ENCODE assay signal across 28 cellular contexts in genomic region chr4:120005527-120005926, GRCh38.
DNase-seq lines count a peak whose midpoint lies in the region; ATAC-seq, FAIRE-seq and TF ChIP-seq lines count a peak whose summit lies in the region.
"Had no signal": no experiment of that assay in that cellular context is flagged by ENCODE, and none has a peak within 500 bp of the region (broad histone marks: within the 10 kb centered on the region; RNA-seq: fewer than 3 reads in every experiment).

No MANE protein-coding gene starts in this region.

- H3K27ac ChIP-seq in GM23338 (ENCODE audit: low read depth) (no peak overlapping the region), H1 (ENCODE audit: low read depth, low read length) (no peak overlapping the region), mesendoderm (ENCODE audit: low read depth, low read length) (no peak overlapping the region), endodermal cell (ENCODE audit: low read depth, low read length) (no peak overlapping the region)
- H3K27ac ChIP-seq: 22Rv1, BLaER1 had no signal

- H4K5ac ChIP-seq in H1 (ENCODE audit: insufficient read length, low read depth, low read length) (no peak overlapping the region), mesendoderm (ENCODE audit: low read length) (no peak overlapping the region)

- H2AK5ac ChIP-seq in H1 (ENCODE audit: low read depth, low read length): no peak overlapping the region
- H2AK5ac ChIP-seq in mesendoderm (ENCODE audit: low read length): no peak overlapping the region

- H3K79me2 ChIP-seq in GM23338 (replicated peaks; ENCODE audit: insufficient read depth): no peaks in the 10 kb centered on the region
- H3K79me2 ChIP-seq in H1 (ENCODE audit: control insufficient read depth in 1 of 2, insufficient read depth in 2 of 2, low read length in 2 of 2): no peaks in the 10 kb centered on the region
- H3K79me2 ChIP-seq in mesendoderm (ENCODE audit: control insufficient read depth, insufficient read depth, low read length): no peaks in the 10 kb centered on the region

- peaks cover 28% of the 10 kb centered on the region for H3K36me3 ChIP-seq in GM23338 (ENCODE audit: insufficient read depth)
- peaks cover 0 to 33% (median 12%) of the 10 kb centered on the region in 4 experiments; a peak in 4 of 8 replicates for H3K36me3 ChIP-seq in H1 (ENCODE audit: control insufficient read depth in 2 of 4, insufficient read depth in 4 of 4, low read length in 3 of 4)
- peaks cover 1% of the 10 kb centered on the region for H3K36me3 ChIP-seq in mesendoderm (ENCODE audit: control insufficient read depth, insufficient read depth, low read length)
- H3K36me3 ChIP-seq in endodermal cell (ENCODE audit: control insufficient read depth, insufficient read depth, low read length): no peaks in the 10 kb centered on the region
- H3K36me3 ChIP-seq: BE2C, BLaER1 had no signal

- TF ChIP-seq POLR2A in H1 (IDR thresholded peaks at IDR 0.05; ENCODE audit: control extremely low read depth in 1 of 2, low read depth in 2 of 2, low read length in 2 of 2): peak in 1 of 2 experiments; percentile 55; a peak in 1 of 3 replicates

- H2BK120ac ChIP-seq in H1 (replicated peaks; ENCODE audit: low read depth, low read length) (no peak overlapping the region), mesendoderm (ENCODE audit: low read depth, low read length) (no peak overlapping the region)

- ATAC-seq in GM23338 (peak; percentile 12; the same call in 2 of the 3 replicates), HG02970 (IDR thresholded peaks at IDR 0.05; ENCODE audit: low FRiP score, unreplicated experiment) (no peak)

- TF ChIP-seq CTCF in GM23338 (conservative IDR thresholded peaks at IDR 0.05; ENCODE audit: low read depth in 2 of 2) (no peak), H1 (IDR thresholded peaks at IDR 0.05; ENCODE audit: control extremely low read depth in 1 of 3, insufficient read depth in 1 of 3, low read depth in 1 of 3, low read length in 3 of 3) (no peak), endodermal cell (conservative IDR thresholded peaks at IDR 0.05) (no peak), GM10266 (IDR thresholded peaks at IDR 0.05; ENCODE audit: control insufficient read depth, insufficient read depth, low read depth, missing control alignments) (no peak)

- DNase-seq in GM23338 (ENCODE audit: low spot score) (no peak), NCI-H226 (peak; percentile 64), H1 (ENCODE audit: low read depth in 1 of 2, low spot score in 2 of 2) (no peak), mesendoderm (peak; percentile 31), 8988T (no peak), endodermal cell (no peak), GM10266 (ENCODE audit: extremely low spot score) (no peak)
- DNase-seq: ACHN; BE2C; C1 segment of cervical spinal cord; CD4-positive, alpha-beta memory T cell; CD4-positive, CD25-positive, alpha-beta regulatory T cell; CD8-positive, alpha-beta memory T cell; COR-L47; DMS 273 treated with DMSO at 0.1 percent for 48 hours; DMS153; DMS53; DMS79; DND-41; EL; GDM1 had no signal

- H3K79me1 ChIP-seq in H1 (ENCODE audit: low read depth, low read length) (no peaks in the 10 kb centered on the region), mesendoderm (ENCODE audit: low read length) (no peaks in the 10 kb centered on the region)

- H3K4ac ChIP-seq in H1 (replicated peaks; ENCODE audit: insufficient read length, low read depth, low read length): no peak overlapping the region
- no peak overlapping the region for H3K4ac ChIP-seq in mesendoderm (ENCODE audit: low read depth, low read length)

- H4K20me1 ChIP-seq in GM23338 (replicated peaks; ENCODE audit: insufficient read depth) (no peaks in the 10 kb centered on the region), H1 (replicated peaks in 1 of 2; ENCODE audit: control insufficient read depth in 1 of 2, insufficient read depth in 2 of 2, low read length in 2 of 2) (no peaks in the 10 kb centered on the region)
- H4K20me1 ChIP-seq: BLaER1 had no signal

- no peak for TF ChIP-seq EP300 in H1 (IDR thresholded peaks at IDR 0.05; ENCODE audit: borderline replicate concordance in 1 of 2, low read depth in 2 of 2, low read length in 2 of 2)

- H3K4me3 ChIP-seq in GM23338 (no peak overlapping the region), H1 (ENCODE audit: extremely low read depth in 1 of 4, insufficient read depth in 2 of 4, low read depth in 3 of 4, low read length in 4 of 4) (no peak overlapping the region), mesendoderm (ENCODE audit: low read length) (no peak overlapping the region), endodermal cell (ENCODE audit: low read length) (no peak overlapping the region)
- H3K4me3 ChIP-seq: BLaER1 had no signal

- no peak overlapping the region for H4K91ac ChIP-seq in H1 (replicated peaks; ENCODE audit: insufficient read length, low read length)

- H3K4me3 Mint-ChIP-seq in GM23338 (no peak overlapping the region), endodermal cell (no peak overlapping the region)
- H3K4me3 Mint-ChIP-seq: CD14-positive monocyte; CD4-positive, alpha-beta memory T cell; CD4-positive, CD25-positive, alpha-beta regulatory T cell; CD8-positive, alpha-beta memory T cell had no signal

- peaks cover 9% of the 10 kb centered on the region for H3K27me3 Mint-ChIP-seq in GM23338 (ENCODE audit: insufficient read depth, low read depth, poor library complexity)
- H3K27me3 Mint-ChIP-seq in endodermal cell (ENCODE audit: insufficient read depth): peaks cover 27% of the 10 kb centered on the region
- H3K27me3 Mint-ChIP-seq: CD4-positive, CD25-positive, alpha-beta regulatory T cell had no signal

- no peak overlapping the region for H3K14ac ChIP-seq in H1 (ENCODE audit: insufficient read length)

- H2AFZ ChIP-seq in GM23338: no peak overlapping the region
- no peak overlapping the region for H2AFZ ChIP-seq in H1 (ENCODE audit: low read length)

- H3F3A ChIP-seq in GM23338 (replicated peaks; ENCODE audit: low read depth): peaks cover 21% of the 10 kb centered on the region

- H2BK5ac ChIP-seq in H1 (ENCODE audit: low read depth, low read length) (no peak overlapping the region), mesendoderm (ENCODE audit: low read length) (no peak overlapping the region)

- TF ChIP-seq RAD21 in H1 (IDR thresholded peaks at IDR 0.05 in 1 of 2, conservative IDR thresholded peaks at IDR 0.05 in 1 of 2; ENCODE audit: low read depth in 2 of 2, low read length in 2 of 2): no peak

- H3K18ac ChIP-seq in H1 (ENCODE audit: extremely low read depth, low read length): no peak overlapping the region
- H3K18ac ChIP-seq in mesendoderm (ENCODE audit: low read length): no peak overlapping the region

- no peak overlapping the region for H4K8ac ChIP-seq in H1 (ENCODE audit: extremely low read depth, insufficient read depth, low read length)
- H4K8ac ChIP-seq in mesendoderm (ENCODE audit: low read depth, low read length): no peak overlapping the region

- H2BK20ac ChIP-seq in H1 (ENCODE audit: low read length): no peak overlapping the region

- H3K27ac Mint-ChIP-seq in GM23338 (no peak overlapping the region), endodermal cell (no peak overlapping the region)
- H3K27ac Mint-ChIP-seq: CD14-positive monocyte; CD4-positive, alpha-beta memory T cell; CD4-positive, CD25-positive, alpha-beta regulatory T cell; CD8-positive, alpha-beta memory T cell had no signal

- no peaks in the 10 kb centered on the region for H3K23me2 ChIP-seq in H1 (ENCODE audit: low read depth, low read length)

- peaks cover 48% of the 10 kb centered on the region; the same call in 2 of the 3 replicates for H3K36me3 Mint-ChIP-seq in GM23338 (ENCODE audit: low read depth)
- H3K36me3 Mint-ChIP-seq in endodermal cell (ENCODE audit: low read depth): peaks cover 30% of the 10 kb centered on the region
- H3K36me3 Mint-ChIP-seq: CD14-positive monocyte; CD4-positive, alpha-beta memory T cell; CD4-positive, CD25-positive, alpha-beta regulatory T cell; CD8-positive, alpha-beta memory T cell had no signal

- H3K23ac ChIP-seq in H1 (ENCODE audit: insufficient read length) (no peak overlapping the region), mesendoderm (ENCODE audit: low read length) (no peak overlapping the region)

- H3K56ac ChIP-seq in H1 (replicated peaks; ENCODE audit: insufficient read length, low read depth, low read length): no peak overlapping the region
- H3K56ac ChIP-seq in mesendoderm (ENCODE audit: low read length): no peak overlapping the region

- H3K27me3 ChIP-seq in GM23338 (ENCODE audit: insufficient read depth) (peaks cover 33% of the 10 kb centered on the region), H1 (replicated peaks in 1 of 4; ENCODE audit: control insufficient read depth in 3 of 4, extremely low read depth in 1 of 4, insufficient read depth in 3 of 4, low read length in 3 of 4) (peaks cover 0 to 9% (median 2%) of the 10 kb centered on the region in 4 experiments; a peak in 4 of 7 replicates), mesendoderm (ENCODE audit: insufficient read depth, low read length, poor library complexity) (no peaks in the 10 kb centered on the region), endodermal cell (ENCODE audit: control insufficient read depth, insufficient read depth, low read length, poor library complexity, severe bottlenecking) (no peaks in the 10 kb centered on the region)
- H3K27me3 ChIP-seq: BE2C, BLaER1 had no signal

- peaks cover under 1% of the 10 kb centered on the region; the same call in 1 of the 2 replicates for H3K4me1 ChIP-seq in GM23338 (ENCODE audit: insufficient read depth)
- H3K4me1 ChIP-seq in H1 (replicated peaks in 1 of 4; ENCODE audit: control insufficient read depth in 3 of 4, insufficient read depth in 4 of 4, low read length in 3 of 4): peaks cover 0 to 3% (median 0%) of the 10 kb centered on the region in 4 experiments; a peak in 1 of 7 replicates
- H3K4me1 ChIP-seq in mesendoderm (ENCODE audit: control insufficient read depth, low read depth, low read length): peaks cover 1% of the 10 kb centered on the region
- H3K4me1 ChIP-seq in endodermal cell (ENCODE audit: control insufficient read depth, insufficient read depth, low read length): no peaks in the 10 kb centered on the region
- H3K4me1 ChIP-seq: BE2C, BLaER1 had no signal

- no peak overlapping the region for H2BK15ac ChIP-seq in H1 (ENCODE audit: low read length)
- no peak overlapping the region for H2BK15ac ChIP-seq in mesendoderm (replicated peaks; ENCODE audit: low read depth)

- peaks cover 9% of the 10 kb centered on the region for H3K9me2 ChIP-seq in GM23338 (ENCODE audit: insufficient read depth)

- H3K4me1 Mint-ChIP-seq in GM23338: peaks cover 8% of the 10 kb centered on the region
- H3K4me1 Mint-ChIP-seq in endodermal cell: peaks cover 27% of the 10 kb centered on the region
- H3K4me1 Mint-ChIP-seq: CD14-positive monocyte; CD4-positive, alpha-beta memory T cell; CD4-positive, CD25-positive, alpha-beta regulatory T cell; CD8-positive, alpha-beta memory T cell had no signal

- H3K4me2 ChIP-seq in GM23338: no peak overlapping the region
- no peak overlapping the region for H3K4me2 ChIP-seq in H1 (ENCODE audit: insufficient read depth in 1 of 2, low read depth in 2 of 2, low read length in 2 of 2)
- no peak overlapping the region for H3K4me2 ChIP-seq in mesendoderm (ENCODE audit: low read length)
- H3K4me2 ChIP-seq: BLaER1 had no signal

- H2BK12ac ChIP-seq in H1 (ENCODE audit: low read depth, low read length): no peak overlapping the region

- POLR2A ChIA-PET in H1 (lab: Charles Lee; ENCODE audit: partially characterized antibody): interaction anchor here (0.8 to 2.2 kb wide), 8 partner anchors 12 to 378 kb away, joined by 3 to 7 read pairs (median 4); partner anchors contain the start of gene PDE5A

- CTCF ChIA-PET in H1 (lab: Charles Lee; ENCODE audit: partially characterized antibody): no interaction called here

- H3K9me3 ChIP-seq in H1 (ENCODE audit: insufficient read depth in 2 of 2, low read depth in 1 of 2, low read length in 1 of 2): peaks cover 14 to 20% of the 10 kb centered on the region in 2 experiments; a peak in 3 of 4 replicates
- H3K9me3 ChIP-seq in endodermal cell (ENCODE audit: control insufficient read depth, low read length): peaks cover 6% of the 10 kb centered on the region
- H3K9me3 ChIP-seq: BE2C, BLaER1 had no signal

- FAIRE-seq in H1 (lab: Jason Lieb, UNC): no peak
- FAIRE-seq: A204.1, GM12891, GM19239 had no signal

- peaks cover 23% of the 10 kb centered on the region for H3K9me3 Mint-ChIP-seq in GM23338
- peaks cover 38% of the 10 kb centered on the region for H3K9me3 Mint-ChIP-seq in endodermal cell
- H3K9me3 Mint-ChIP-seq: CD4-positive, CD25-positive, alpha-beta regulatory T cell; CD8-positive, alpha-beta memory T cell had no signal

- no peak overlapping the region for H3K9ac ChIP-seq in H1 (replicated peaks in 1 of 4; ENCODE audit: extremely low read depth in 1 of 4, low read depth in 3 of 4, low read length in 3 of 4)
- no peak overlapping the region for H3K9ac ChIP-seq in mesendoderm (ENCODE audit: low read length)
- H3K9ac ChIP-seq in endodermal cell (ENCODE audit: extremely low read depth, low read length, poor library complexity, severe bottlenecking): no peak overlapping the region
- H3K9ac ChIP-seq: BLaER1 had no signal

Comparison
In these comparisons a context has a peak if more than half of its experiments do, and no peak if none do; other contexts are left out.
1. DNase-seq: peak in NCI-H226 (single experiment) and mesendoderm (single experiment); none in GM23338 (single experiment), H1 (0 of 2), 8988T (single experiment), endodermal cell (single experiment) and GM10266 (single experiment).